8 cellular contexts compared by ENCODE assay signal in the genomic region with DNA sequence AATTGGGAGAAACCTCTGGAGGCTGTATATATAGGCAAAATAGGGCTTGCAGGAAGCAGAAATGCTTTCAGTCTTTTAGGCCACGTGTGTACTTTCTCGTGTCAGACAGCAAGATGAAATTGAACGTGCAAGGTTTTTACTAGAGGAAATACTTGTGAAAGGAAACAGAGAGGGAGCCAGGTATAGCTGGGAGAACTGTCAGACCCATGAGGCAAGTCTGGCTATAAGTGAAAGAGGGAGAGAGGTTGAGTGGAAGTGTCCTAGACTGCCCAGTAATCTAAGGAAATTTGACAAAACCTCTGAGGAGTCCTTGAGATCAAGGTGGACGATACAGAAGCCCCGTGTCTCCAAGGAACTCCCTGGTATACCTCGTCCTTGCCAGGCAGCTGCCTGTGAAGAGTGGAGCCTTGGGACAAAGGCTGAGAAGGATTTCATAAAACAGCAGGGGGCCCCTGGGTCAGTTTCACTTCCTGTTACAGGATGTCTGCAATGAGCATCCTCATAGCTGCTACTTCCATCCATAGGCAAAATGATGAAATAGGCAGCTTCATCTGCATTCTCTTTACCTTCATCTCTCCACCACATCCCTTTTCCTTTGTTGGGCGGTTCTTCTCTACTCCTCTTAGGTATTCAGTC.
DNase-seq lines count a peak whose midpoint lies in the region; ATAC-seq and TF ChIP-seq lines count a peak whose summit lies in the region.

No MANE protein-coding gene starts in this region.

- ATAC-seq in GM19397 (IDR thresholded peaks at IDR 0.05; ENCODE audit: unreplicated experiment) (peak; percentile 82), HG03280 (IDR thresholded peaks at IDR 0.05; ENCODE audit: unreplicated experiment) (peak; percentile 59)

- no peaks in the 10 kb centered on the region for H3K79me2 ChIP-seq in SK-N-SH (ENCODE audit: insufficient read depth)

- H3K4me3 ChIP-seq in SK-N-SH (ENCODE audit: low read depth in 2 of 2, low read length in 1 of 2) (no peak overlapping the region), colonic mucosa (no peak overlapping the region), esophagus muscularis mucosa (no peak overlapping the region)

- POLR2A ChIA-PET in SK-N-SH (lab: Yijun Ruan, JAX) = no interaction called here

- no peaks in the 10 kb centered on the region for H3K9me3 ChIP-seq in SK-N-SH
- no peaks in the 10 kb centered on the region for H3K9me3 ChIP-seq in colonic mucosa
- H3K9me3 ChIP-seq in esophagus muscularis mucosa = peaks cover 0 to 2% (median 0%) of the 10 kb centered on the region in 4 donors

- H4K20me1 ChIP-seq in SK-N-SH (ENCODE audit: insufficient read depth) = no peaks in the 10 kb centered on the region

- TF ChIP-seq CTCF in SK-N-SH (IDR thresholded peaks at IDR 0.05) (0 out of 2 replicates have a peak, but pooled peaks have one; percentile 10), colonic mucosa (IDR thresholded peaks at IDR 0.05) (no peak), esophagus muscularis mucosa (IDR thresholded peaks at IDR 0.05) (no peak)

- H2AFZ ChIP-seq in SK-N-SH (ENCODE audit: low read depth) = no peak overlapping the region

- H3K36me3 ChIP-seq in SK-N-SH (replicated peaks in 1 of 2; ENCODE audit: control insufficient read depth in 1 of 2, insufficient read depth in 2 of 2, low read length in 1 of 2) (no peaks in the 10 kb centered on the region), colonic mucosa (no peaks in the 10 kb centered on the region), esophagus muscularis mucosa (no peaks in the 10 kb centered on the region)

- TF ChIP-seq EP300 in SK-N-SH (IDR thresholded peaks at IDR 0.05; ENCODE audit: borderline replicate concordance in 1 of 2, low read depth in 1 of 2, low read length in 1 of 2) = no peak
- TF ChIP-seq EP300 in esophagus muscularis mucosa (IDR thresholded peaks at IDR 0.05) = no peak

- intact Hi-C loops in colonic mucosa (cut with DNase I) (no loop called here), esophagus muscularis mucosa (cut with DNase I) (no loop called here)

- H3K4me3 Mint-ChIP-seq in immature natural killer cell = no peak overlapping the region

- peaks cover 1 to 4% (median 3%) of the 10 kb centered on the region in 3 donors for H3K27me3 Mint-ChIP-seq in immature natural killer cell (ENCODE audit: low read depth in 3 of 3)

- 3% methylated on average over 7 of the region's 7 CpGs for WGBS in SK-N-SH (ENCODE audit: low lambda C conversion rate)
- WGBS in esophagus muscularis mucosa = 49% methylated on average over 7 of the region's 7 CpGs

- H3K36me3 Mint-ChIP-seq in immature natural killer cell = no peaks in the 10 kb centered on the region

- no peak for TF ChIP-seq RAD21 in SK-N-SH (IDR thresholded peaks at IDR 0.05; ENCODE audit: low read length)

- DNase-seq in DMS53 treated with DMSO at 0.1 percent for 48 hours (lab: John Stamatoyannopoulos, UW; ENCODE audit: unreplicated experiment) (peak; percentile 54), SK-N-SH (peak; percentile 4), colonic mucosa (no peak), immature natural killer cell (no peak), esophagus muscularis mucosa (ENCODE audit: extremely low spot score) (no peak)
- no peak for DNase-seq in central memory CD4-positive, alpha-beta T cell

- no peaks in the 10 kb centered on the region for H3K9me3 Mint-ChIP-seq in immature natural killer cell

- no peaks in the 10 kb centered on the region for H3K4me1 ChIP-seq in SK-N-SH (ENCODE audit: control insufficient read depth in 1 of 2, insufficient read depth in 2 of 2, low read depth in 1 of 2, low read length in 1 of 2)
- no peaks in the 10 kb centered on the region for H3K4me1 ChIP-seq in colonic mucosa
- no peaks in the 10 kb centered on the region for H3K4me1 ChIP-seq in esophagus muscularis mucosa

- H3K4me2 ChIP-seq in SK-N-SH = no peak overlapping the region

- no peaks in the 10 kb centered on the region for H3K9me2 ChIP-seq in SK-N-SH

- no peak overlapping the region for H3K27ac ChIP-seq in SK-N-SH (ENCODE audit: low read depth in 2 of 2, low read length in 1 of 2)
- no peak overlapping the region for H3K27ac ChIP-seq in colonic mucosa
- H3K27ac ChIP-seq in esophagus muscularis mucosa (replicated peaks in 1 of 4) = no peak overlapping the region

- H3K4me1 Mint-ChIP-seq in immature natural killer cell = no peaks in the 10 kb centered on the region

- TF ChIP-seq POLR2A in esophagus muscularis mucosa (IDR thresholded peaks at IDR 0.05; ENCODE audit: low read depth) = no peak

- H3F3A ChIP-seq in SK-N-SH (replicated peaks; ENCODE audit: insufficient read depth) = no peaks in the 10 kb centered on the region

- no peaks in the 10 kb centered on the region for H3K27me3 ChIP-seq in SK-N-SH (ENCODE audit: insufficient read depth)
- no peaks in the 10 kb centered on the region for H3K27me3 ChIP-seq in colonic mucosa
- H3K27me3 ChIP-seq in esophagus muscularis mucosa = no peaks in the 10 kb centered on the region

- H3K9ac ChIP-seq in SK-N-SH (no peak overlapping the region), colonic mucosa (ENCODE audit: low read depth in 2 of 2, low read length in 2 of 2) (no peak overlapping the region)

- CTCF ChIA-PET in SK-N-SH (lab: Yijun Ruan, JAX) = interaction anchor here (1.0 kb wide), 1 partner anchor 27 kb away, joined by 3 read pairs; no protein-coding TSS in a partner anchor

- no peak overlapping the region for H3K27ac Mint-ChIP-seq in immature natural killer cell

TF ChIP-seq in SK-N-SH, 30 proteins besides CTCF, POLR2A, EP300 and RAD21 (continues in another document):
- TF ChIP-seq FOSL2 (IDR thresholded peaks at IDR 0.05; ENCODE audit: borderline replicate concordance, low read depth) = no peak
- TF ChIP-seq REST (IDR thresholded peaks at IDR 0.05; ENCODE audit: low read depth, low read length) = no peak
- no peak for TF ChIP-seq RXRA (IDR thresholded peaks at IDR 0.05; ENCODE audit: borderline replicate concordance, low read depth)
- TF ChIP-seq GABPA (IDR thresholded peaks at IDR 0.05; ENCODE audit: low read depth) = no peak
- TF ChIP-seq, protein P1, sequence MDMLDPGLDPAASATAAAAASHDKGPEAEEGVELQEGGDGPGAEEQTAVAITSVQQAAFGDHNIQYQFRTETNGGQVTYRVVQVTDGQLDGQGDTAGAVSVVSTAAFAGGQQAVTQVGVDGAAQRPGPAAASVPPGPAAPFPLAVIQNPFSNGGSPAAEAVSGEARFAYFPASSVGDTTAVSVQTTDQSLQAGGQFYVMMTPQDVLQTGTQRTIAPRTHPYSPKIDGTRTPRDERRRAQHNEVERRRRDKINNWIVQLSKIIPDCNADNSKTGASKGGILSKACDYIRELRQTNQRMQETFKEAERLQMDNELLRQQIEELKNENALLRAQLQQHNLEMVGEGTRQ (IDR thresholded peaks at IDR 0.05; ENCODE audit: borderline replicate concordance, low read depth, low read length) = no peak
- no peak for TF ChIP-seq SMC3 (IDR thresholded peaks at IDR 0.05; ENCODE audit: low read depth, low read length)
- TF ChIP-seq TCF12 (IDR thresholded peaks at IDR 0.05) = no peak
- no peak for TF ChIP-seq NFIC (IDR thresholded peaks at IDR 0.05; ENCODE audit: borderline replicate concordance)
- TF ChIP-seq IRF3 (IDR thresholded peaks at IDR 0.05; ENCODE audit: low read depth, low read length) = no peak
- TF ChIP-seq, protein P2, sequence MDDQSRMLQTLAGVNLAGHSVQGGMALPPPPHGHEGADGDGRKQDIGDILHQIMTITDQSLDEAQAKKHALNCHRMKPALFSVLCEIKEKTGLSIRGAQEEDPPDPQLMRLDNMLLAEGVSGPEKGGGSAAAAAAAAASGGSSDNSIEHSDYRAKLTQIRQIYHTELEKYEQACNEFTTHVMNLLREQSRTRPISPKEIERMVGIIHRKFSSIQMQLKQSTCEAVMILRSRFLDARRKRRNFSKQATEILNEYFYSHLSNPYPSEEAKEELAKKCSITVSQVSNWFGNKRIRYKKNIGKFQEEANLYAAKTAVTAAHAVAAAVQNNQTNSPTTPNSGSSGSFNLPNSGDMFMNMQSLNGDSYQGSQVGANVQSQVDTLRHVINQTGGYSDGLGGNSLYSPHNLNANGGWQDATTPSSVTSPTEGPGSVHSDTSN (IDR thresholded peaks at IDR 0.05) = no peak
- TF ChIP-seq GATA2 (CRISPR knock-in tag; IDR thresholded peaks at IDR 0.05) = no peak
- TF ChIP-seq EZH2phosphoT487 (IDR thresholded peaks at IDR 0.05; ENCODE audit: borderline replicate concordance, low read depth) = no peak
- TF ChIP-seq SIN3A (IDR thresholded peaks at IDR 0.05; ENCODE audit: borderline replicate concordance, low read depth, low read length) = no peak

Comparison
In these comparisons a context has a peak if more than half of its experiments do, and no peak if none do; other contexts are left out.
1. DNase-seq: peak in DMS53 treated with DMSO at 0.1 percent for 48 hours (single experiment) and SK-N-SH (single experiment); none in colonic mucosa (single experiment), central memory CD4-positive, alpha-beta T cell (single experiment), immature natural killer cell (0 of 3) and esophagus muscularis mucosa (single experiment).